Comparison of ENCODE assay signal across 35 cellular contexts in the genomic region with DNA sequence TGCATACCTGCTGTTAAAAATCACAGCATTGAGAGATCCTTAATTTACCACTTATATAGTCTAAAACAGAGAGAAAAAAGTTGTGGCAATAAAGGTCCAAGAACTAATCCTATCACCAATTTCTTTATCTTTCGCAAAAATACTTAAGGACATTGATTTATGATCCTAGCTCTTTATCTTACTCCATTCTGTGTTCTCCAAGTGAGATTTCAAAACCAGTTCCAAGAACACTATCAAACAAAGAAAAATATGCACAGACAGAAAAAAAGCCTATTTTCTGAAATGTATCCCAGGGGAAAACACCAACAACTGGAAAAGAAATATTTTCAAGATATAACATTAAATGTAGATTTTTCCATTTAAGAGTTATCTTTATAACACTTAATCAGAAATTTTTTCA.
"Had no signal": no experiment of that assay in that cellular context is flagged by ENCODE, and none has a peak within 500 bp of the region (broad histone marks: within the 10 kb centered on the region; RNA-seq: fewer than 3 reads in every experiment).

No MANE protein-coding gene starts in this region.

- H3K4me1 Mint-ChIP-seq: activated B cell treated with CpG ODN at 0.5 μM for 24 hours; activated CD4-positive, alpha-beta T cell treated with anti-CD3 and anti-CD28 coated beads, Interleukin-2, amount 10 ng/mL, durations not matched to agents 24 days and 14 days; activated naive CD8-positive, alpha-beta T cell treated with anti-CD3 and anti-CD28 coated beads for 36 hours; activated T-helper 17 cell treated with anti-CD3 and anti-CD28 coated beads, Interleukin-2, amount 50 U/mL, for 72 hours; central memory CD8-positive, alpha-beta T cell had no signal

- H3K27ac Mint-ChIP-seq: activated B cell treated with CpG ODN at 0.5 μM for 24 hours; activated CD4-positive, alpha-beta memory T cell treated with anti-CD3 and anti-CD28 coated beads for 36 hours; activated CD4-positive, alpha-beta T cell treated with anti-CD3 and anti-CD28 coated beads, Interleukin-2, amount 10 ng/mL, durations not matched to agents 24 days and 14 days; activated CD8-positive, alpha-beta T cell treated with anti-CD3 and anti-CD28 coated beads for 36 hours; activated naive CD4-positive, alpha-beta T cell treated with anti-CD3 and anti-CD28 coated beads for 36 hours; activated naive CD4-positive, alpha-beta T cell treated with anti-CD3 and anti-CD28 coated beads, Interleukin-2, amount 50 U/mL, for 72 hours; activated naive CD8-positive, alpha-beta T cell treated with anti-CD3 and anti-CD28 coated beads for 36 hours; activated T-cell treated with anti-CD3 and anti-CD28 coated beads, Interleukin-2, amount 50 U/mL, for 72 hours; activated T-helper 1 cell treated with anti-CD3 and anti-CD28 coated beads, Interleukin-12 subunit alpha, Interleukin-12 subunit beta, Interleukin-2, Interleukin-4 antibody, amounts not matched to agents 30 ng/mL and 10 ng/mL and 1 ng/mL, durations not matched to agents 14 hours and 24 hours and 36 hours; activated T-helper 17 cell treated with anti-CD3 and anti-CD28 coated beads, Interleukin-2, amount 50 U/mL, for 72 hours; brain; T-helper 1 cell treated with Interleukin-12 subunit alpha and Interleukin-12 subunit beta and Interleukin-4 antibody, amounts not matched to agents 30 μg/mL and 1 μg/mL, for 36 hours; T-helper 2 cell treated with Interferon-gamma antibody and Interleukin-4, amounts not matched to agents 5 μg/mL and 100 μg/mL, for 36 hours had no signal

- H3K4me3 Mint-ChIP-seq: activated B cell treated with CpG ODN at 0.5 μM for 24 hours; activated CD4-positive, alpha-beta memory T cell treated with anti-CD3 and anti-CD28 coated beads for 36 hours; activated CD4-positive, alpha-beta T cell treated with anti-CD3 and anti-CD28 coated beads, Interleukin-2, amount 10 ng/mL, durations not matched to agents 24 days and 14 days; activated CD8-positive, alpha-beta T cell treated with anti-CD3 and anti-CD28 coated beads for 36 hours; activated naive CD4-positive, alpha-beta T cell treated with anti-CD3 and anti-CD28 coated beads for 36 hours; activated naive CD8-positive, alpha-beta T cell treated with anti-CD3 and anti-CD28 coated beads for 36 hours; activated T-cell treated with anti-CD3 and anti-CD28 coated beads, Interleukin-2, amount 50 U/mL, for 4 hours; activated T-cell treated with anti-CD3 and anti-CD28 coated beads, Interleukin-2, amount 50 U/mL, for 72 hours; activated T-helper 1 cell treated with anti-CD3 and anti-CD28 coated beads, Interleukin-12 subunit alpha, Interleukin-12 subunit beta, Interleukin-2, Interleukin-4 antibody, amounts not matched to agents 30 ng/mL and 10 ng/mL and 1 ng/mL, durations not matched to agents 14 hours and 24 hours and 36 hours; activated T-helper 17 cell treated with anti-CD3 and anti-CD28 coated beads, Interleukin-2, amount 50 U/mL, for 72 hours; brain; central memory CD8-positive, alpha-beta T cell; T-helper 1 cell treated with Interleukin-12 subunit alpha and Interleukin-12 subunit beta and Interleukin-4 antibody, amounts not matched to agents 30 μg/mL and 1 μg/mL, for 36 hours; T-helper 2 cell treated with Interferon-gamma antibody and Interleukin-4, amounts not matched to agents 5 μg/mL and 100 μg/mL, for 36 hours had no signal

- H3K4me3 ChIP-seq: adrenal gland, ascending aorta had no signal

- H3K36me3 Mint-ChIP-seq: activated CD4-positive, alpha-beta memory T cell treated with anti-CD3 and anti-CD28 coated beads for 36 hours; activated naive CD4-positive, alpha-beta T cell treated with anti-CD3 and anti-CD28 coated beads, Interleukin-2, amount 50 U/mL, for 72 hours had no signal

- H3K9me3 Mint-ChIP-seq: activated CD4-positive, alpha-beta T cell treated with anti-CD3 and anti-CD28 coated beads, Interleukin-2, amount 10 ng/mL, durations not matched to agents 24 days and 14 days had no signal

- H3K27me3 Mint-ChIP-seq: activated CD4-positive, alpha-beta memory T cell treated with anti-CD3 and anti-CD28 coated beads for 36 hours; activated CD4-positive, alpha-beta T cell treated with anti-CD3 and anti-CD28 coated beads, Interleukin-2, amount 10 ng/mL, durations not matched to agents 24 days and 14 days; brain; central memory CD8-positive, alpha-beta T cell had no signal

- DNase-seq: activated B cell treated with CpG ODN at 0.5 μM for 24 hours; activated CD4-positive, alpha-beta memory T cell treated with anti-CD3 and anti-CD28 coated beads for 36 hours; activated CD4-positive, alpha-beta T cell treated with anti-CD3 and anti-CD28 coated beads for 4 hours; activated CD4-positive, alpha-beta T cell treated with anti-CD3 and anti-CD28 coated beads, Interleukin-2, amount 10 ng/mL, durations not matched to agents 24 days and 14 days; activated CD4-positive, alpha-beta T cell treated with anti-CD3 and anti-CD28 coated beads, Interleukin-2, amount 50 U/mL, for 1 hour; activated CD4-positive, alpha-beta T cell treated with anti-CD3 and anti-CD28 coated beads, Interleukin-2, amount 50 U/mL, for 4 hours; activated CD4-positive, CD25-positive, alpha-beta regulatory T cell treated with anti-CD3 and anti-CD28 coated beads, Interleukin-2, amount 50 U/mL, for 72 hours; activated CD8-positive, alpha-beta memory T cell treated with anti-CD3 and anti-CD28 coated beads, Interleukin-2, amount 50 U/mL, for 4 hours; activated CD8-positive, alpha-beta T cell treated with anti-CD3 and anti-CD28 coated beads for 36 hours; activated effector memory CD4-positive, alpha-beta T cell treated with anti-CD3 and anti-CD28 coated beads, Interleukin-2, amount 50 U/mL, for 16 hours; activated gamma-delta T cell treated with Interleukin-2 at 50 U/mL for 16 hours; activated naive CD4-positive, alpha-beta T cell; activated naive CD4-positive, alpha-beta T cell treated with anti-CD3 and anti-CD28 coated beads for 36 hours; activated naive CD4-positive, alpha-beta T cell treated with anti-CD3 and anti-CD28 coated beads, Interleukin-2, amount 50 U/mL, for 16 hours; activated naive CD8-positive, alpha-beta T cell treated with anti-CD3 and anti-CD28 coated beads for 36 hours; activated T-cell treated with anti-CD3 and anti-CD28 coated beads for 4 hours; activated T-cell treated with anti-CD3 and anti-CD28 coated beads, Interleukin-2, amount 50 U/mL, for 1 hour; activated T-cell treated with anti-CD3 and anti-CD28 coated beads, Interleukin-2, amount 50 U/mL, for 4 hours; activated T-cell treated with anti-CD3 and anti-CD28 coated beads, Interleukin-2, amount 50 U/mL, for 72 hours; adrenal gland; amygdala; anterior cingulate cortex; caudate nucleus; cerebellar nuclear complex; T-helper 1 cell; T-helper 2 cell; T-helper 9 cell had no signal
